In the genomic region with DNA sequence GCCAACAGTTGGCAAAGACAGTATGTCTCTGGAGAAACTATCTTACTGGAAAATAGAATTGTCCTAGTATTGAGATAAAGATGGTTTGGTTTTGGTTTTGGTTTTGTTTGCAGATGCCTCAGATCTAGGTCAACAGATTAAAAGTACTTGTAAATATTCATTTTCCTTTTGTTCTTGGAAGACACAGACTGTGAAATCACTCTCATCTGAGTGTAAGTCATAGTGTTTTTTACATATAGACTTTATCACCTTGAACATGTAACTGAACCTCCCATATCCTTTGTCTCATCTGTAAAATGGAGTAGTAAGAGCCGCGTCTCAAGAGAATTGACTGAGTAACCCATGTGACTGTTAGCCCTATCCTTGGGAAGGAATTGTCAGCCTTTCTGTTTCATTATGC, we compare ENCODE assay signal across 14 cellular contexts. TPM values are rescaled to one million over a fixed set of nuclear protein-coding genes. Genes with fewer than 3 reads are reported as not detected.
DNase-seq lines count a peak whose midpoint lies in the region; ATAC-seq and TF ChIP-seq lines count a peak whose summit lies in the region.
"Had no signal": no experiment of that assay in that cellular context is flagged by ENCODE, and none has a peak within 500 bp of the region (broad histone marks: within the 10 kb centered on the region; RNA-seq: fewer than 3 reads in every experiment).

No MANE protein-coding gene starts in this region.

- peak; percentile 40 for ATAC-seq in activated naive CD8-positive, alpha-beta T cell treated with anti-CD3 and anti-CD28 coated beads, Interleukin-2, amount 50 U/mL, for 24 hours
- peak; percentile 34 for ATAC-seq in sciatic nerve
- ATAC-seq in HG03520 (IDR thresholded peaks at IDR 0.05; ENCODE audit: unreplicated experiment): no peak

- intact Hi-C loops in sciatic nerve (cut with DNase I): no loop called here

- peak overlapping the region; percentile 73 for H3K4me3 Mint-ChIP-seq in activated T-cell treated with anti-CD3 and anti-CD28 coated beads, Interleukin-2, amount 50 U/mL, for 24 hours
- peak overlapping the region; percentile 50 for H3K4me3 Mint-ChIP-seq in activated naive CD8-positive, alpha-beta T cell treated with anti-CD3 and anti-CD28 coated beads, Interleukin-2, amount 50 U/mL, for 24 hours

- no peak for TF ChIP-seq CTCF in LNCaP clone FGC (IDR thresholded peaks at IDR 0.05; ENCODE audit: control insufficient read depth, extremely low read depth, insufficient read depth)

- H3K4me3 ChIP-seq in LNCaP clone FGC (ENCODE audit: low read depth, low read length): peak overlapping the region; percentile 23
- H3K4me3 ChIP-seq: prostate gland, vagina had no signal

- no peaks in the 10 kb centered on the region for H3K27me3 Mint-ChIP-seq in activated T-cell treated with anti-CD3 and anti-CD28 coated beads, Interleukin-2, amount 50 U/mL, for 24 hours
- no peaks in the 10 kb centered on the region for H3K27me3 Mint-ChIP-seq in activated naive CD8-positive, alpha-beta T cell treated with anti-CD3 and anti-CD28 coated beads, Interleukin-2, amount 50 U/mL, for 24 hours

- peak overlapping the region; percentile 87 for H3K27ac Mint-ChIP-seq in activated T-cell treated with anti-CD3 and anti-CD28 coated beads, Interleukin-2, amount 50 U/mL, for 24 hours
- H3K27ac Mint-ChIP-seq in activated naive CD8-positive, alpha-beta T cell treated with anti-CD3 and anti-CD28 coated beads, Interleukin-2, amount 50 U/mL, for 24 hours: peak overlapping the region; percentile 65

- no peaks in the 10 kb centered on the region for H3K9me3 Mint-ChIP-seq in activated T-cell treated with anti-CD3 and anti-CD28 coated beads, Interleukin-2, amount 50 U/mL, for 24 hours
- no peaks in the 10 kb centered on the region for H3K9me3 Mint-ChIP-seq in activated naive CD8-positive, alpha-beta T cell treated with anti-CD3 and anti-CD28 coated beads, Interleukin-2, amount 50 U/mL, for 24 hours

- no peak for DNase-seq in activated T-cell treated with anti-CD3 and anti-CD28 coated beads, Interleukin-2, amount 50 U/mL, for 24 hours
- no peak for DNase-seq in activated T-cell treated with anti-CD3 and anti-CD28 coated beads, Interleukin-2, amount 50 U/mL, for 1 hour
- DNase-seq in LNCaP clone FGC (ENCODE audit: low read depth): no peak
- DNase-seq in activated naive CD8-positive, alpha-beta T cell treated with anti-CD3 and anti-CD28 coated beads, Interleukin-2, amount 50 U/mL, for 24 hours: no peak
- DNase-seq in sciatic nerve (ENCODE audit: low spot score): no peak
- no peak for DNase-seq in DMS153 treated with DMSO at 0.1 percent for 48 hours (lab: John Stamatoyannopoulos, UW; ENCODE audit: unreplicated experiment)
- no peak for DNase-seq in kidney tubule cell (ENCODE audit: low spot score)
- DNase-seq: Caco-2, foreskin fibroblast, NCI-H2029, NCI-H524 treated with DMSO at 0.1 percent for 48 hours had no signal

- H3K4me1 Mint-ChIP-seq in activated T-cell treated with anti-CD3 and anti-CD28 coated beads, Interleukin-2, amount 50 U/mL, for 24 hours (ENCODE audit: low read depth): peaks cover 91% of the 10 kb centered on the region
- H3K4me1 Mint-ChIP-seq in activated naive CD8-positive, alpha-beta T cell treated with anti-CD3 and anti-CD28 coated beads, Interleukin-2, amount 50 U/mL, for 24 hours: peaks cover 88% of the 10 kb centered on the region

- peaks cover 2% of the 10 kb centered on the region for H3K36me3 Mint-ChIP-seq in activated T-cell treated with anti-CD3 and anti-CD28 coated beads, Interleukin-2, amount 50 U/mL, for 24 hours (ENCODE audit: low read depth)
- H3K36me3 Mint-ChIP-seq in activated naive CD8-positive, alpha-beta T cell treated with anti-CD3 and anti-CD28 coated beads, Interleukin-2, amount 50 U/mL, for 24 hours (ENCODE audit: low read depth): no peaks in the 10 kb centered on the region

RNA-seq across cellular contexts. Expression of a gene that starts 34.3 kb away (rescaled TPM):
- total RNA-seq in sciatic nerve: 28.4 TPM

RNA-seq across cellular contexts. Expression of a gene that starts 59.7 kb away (rescaled TPM):
- total RNA-seq in sciatic nerve: 8.2 TPM
